Comparison of ENCODE assay signal across 8 cellular contexts in genomic region chr5:157731272-157732129, GRCh38. TPM values are rescaled to one million over a fixed set of nuclear protein-coding genes. Genes with fewer than 3 reads are reported as not detected.
DNase-seq lines count a peak whose midpoint lies in the region; ATAC-seq, FAIRE-seq and TF ChIP-seq lines count a peak whose summit lies in the region.

Gene THG1L, plus strand, starts transcription at chr5:157731420. Its CDS starts 21 bp downstream, at chr5:157731441.

- intact Hi-C loops in kidney (cut with DNase I), result no loop called here

- H3K4me3 ChIP-seq in kidney (ENCODE audit: low read length in 2 of 2), result peak within 1 kb of the TSS; percentile 97 to 99

- peak within 1 kb of the TSS; percentile 77 for H3K9ac ChIP-seq in kidney (ENCODE audit: low read length in 2 of 2)

- H3K27ac ChIP-seq in kidney (ENCODE audit: low read depth in 2 of 2, low read length in 2 of 2), result peak within 1 kb of the TSS; percentile 97 to 99

- ATAC-seq in HG03432 (IDR thresholded peaks at IDR 0.05; ENCODE audit: unreplicated experiment), result peak; percentile 97

- no peak for TF ChIP-seq CTCF in kidney (IDR thresholded peaks at IDR 0.05; ENCODE audit: borderline replicate concordance, extremely low read depth, insufficient read depth)

- H3K36me3 ChIP-seq in kidney (ENCODE audit: control insufficient read depth in 1 of 2, insufficient read depth in 2 of 2, low read length in 2 of 2), result peaks cover 4% of the 10 kb centered on the region in 2 donors

- FAIRE-seq in kidney (lab: Jason Lieb, UNC), result peak; percentile 23

- DNase-seq in AG20443 (ENCODE audit: low spot score) (peak; percentile 99), NCI-H510A (lab: John Stamatoyannopoulos, UW) (peak; percentile 91), cerebellum (ENCODE audit: low spot score) (peak; percentile 99), kidney (peak; percentile 99)
- DNase-seq in activated CD4-positive, alpha-beta T cell treated with anti-CD3 and anti-CD28 coated beads for 1 hour, result peak; percentile 96
- peak; percentile 99 for DNase-seq in stimulated activated CD4-positive, alpha-beta T cell treated with anti-CD3 and anti-CD28 coated beads, Interleukin-15, amount 100 ng/mL, for 24 hours

- no peaks in the 10 kb centered on the region for H3K9me3 ChIP-seq in kidney (ENCODE audit: control insufficient read depth in 1 of 2, low read length in 2 of 2)

- peaks cover 3 to 4% of the 10 kb centered on the region in 2 donors for H3K4me1 ChIP-seq in kidney (ENCODE audit: control insufficient read depth in 1 of 2, insufficient read depth in 1 of 2, low read depth in 1 of 2, low read length in 2 of 2)

- TF ChIP-seq POLR2A in GM19099 (IDR thresholded peaks at IDR 0.05; ENCODE audit: extremely low read depth, insufficient read length, low read depth), result peak; percentile 89

RNA-seq across cellular contexts. Expression of gene THG1L, which starts in this region (rescaled TPM):
- 14.9 TPM for total RNA-seq in cerebellum
- total RNA-seq in kidney, result 11.7 TPM
- polyA plus RNA-seq in kidney (ENCODE audit: insufficient read depth, low read depth, low replicate concordance), result 9.8 TPM

Comparison
In these comparisons a context has a peak if more than half of its experiments do, and no peak if none do; other contexts are left out.
1. Peak in every context shown above with its lines: DNase-seq, ATAC-seq, H3K4me3 ChIP-seq and H3K27ac ChIP-seq.